ENCODE assay signal across 8 cellular contexts in the genomic region with DNA sequence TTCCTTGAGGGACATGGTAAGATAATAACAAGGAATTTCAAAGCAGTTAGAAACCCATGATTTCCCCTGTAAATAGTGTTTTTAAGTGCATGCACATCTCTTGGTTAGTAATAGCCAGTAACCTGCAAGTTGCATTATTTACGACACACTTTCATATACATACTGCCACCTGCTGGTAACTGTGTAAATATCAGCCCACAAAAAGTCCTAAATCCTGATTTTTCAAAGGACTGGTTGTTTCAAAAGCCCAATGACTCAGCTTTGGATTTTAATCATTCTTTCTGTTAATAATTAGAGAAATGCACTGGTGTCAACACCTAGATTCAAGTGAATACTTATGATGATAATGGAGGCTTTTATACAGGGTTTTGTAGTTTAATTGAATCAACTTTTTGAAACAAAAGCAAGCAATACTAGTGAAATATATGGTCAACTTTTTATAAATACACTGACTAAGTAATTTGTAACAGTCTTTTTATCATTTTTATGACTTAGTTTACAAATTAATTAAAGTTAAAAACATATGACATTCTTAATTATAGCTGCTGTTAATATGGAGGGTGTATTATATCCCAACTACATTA.
DNase-seq lines count a peak whose midpoint lies in the region; ATAC-seq and TF ChIP-seq lines count a peak whose summit lies in the region.

No MANE protein-coding gene starts in this region.

- no peak for TF ChIP-seq POLR2A in heart left ventricle (IDR thresholded peaks at IDR 0.05)
- TF ChIP-seq POLR2A in esophagus muscularis mucosa (IDR thresholded peaks at IDR 0.05; ENCODE audit: low read depth) = no peak

- H4K20me1 ChIP-seq in H9 (ENCODE audit: control insufficient read depth, insufficient read depth, insufficient read length) = no peaks in the 10 kb centered on the region

- H3K9me3 ChIP-seq in heart left ventricle = no peaks in the 10 kb centered on the region
- no peaks in the 10 kb centered on the region for H3K9me3 ChIP-seq in right atrium auricular region
- no peaks in the 10 kb centered on the region for H3K9me3 ChIP-seq in H9 (ENCODE audit: control insufficient read depth, low read depth, low read length)
- H3K9me3 ChIP-seq in esophagus muscularis mucosa = no peaks in the 10 kb centered on the region

- 0 to 3% (median 0%) methylated on average over 1 of the region's 1 CpG for WGBS in heart left ventricle, 4 donors
- no CpG with 5 or more reads among the region's 1 CpG for WGBS in H9 (ENCODE audit: extremely low coverage, insufficient read length, low lambda C conversion rate)
- 0% methylated on average over 1 of the region's 1 CpG for WGBS in esophagus muscularis mucosa

- no peak overlapping the region for H4K91ac ChIP-seq in H9 (ENCODE audit: insufficient read length, low read depth, low read length)

- no peak overlapping the region for H4K5ac ChIP-seq in H9 (ENCODE audit: insufficient read length, low read depth, low read length)

- no peak overlapping the region for H3K4me3 ChIP-seq in heart left ventricle
- no peak overlapping the region for H3K4me3 ChIP-seq in right atrium auricular region
- no peak overlapping the region for H3K4me3 ChIP-seq in esophagus muscularis mucosa

- POLR2A ChIA-PET in RWPE1 (lab: Yijun Ruan, JAX; ENCODE audit: low non-redundant PET) = no interaction called here

- H3K56ac ChIP-seq in H9 (ENCODE audit: insufficient read length, low read depth, low read length) = no peak overlapping the region

- H2BK20ac ChIP-seq in H9 (ENCODE audit: low read depth, low read length, poor library complexity, severe bottlenecking) = no peak overlapping the region

- H3K27ac Mint-ChIP-seq in H9 (peak overlapping the region in 1 of 3 experiments; percentile 63; a peak in 1 of 7 replicates), osteocyte (ENCODE audit: unreplicated experiment) (no peak overlapping the region)

- H3K9ac ChIP-seq in H9 (ENCODE audit: extremely low read depth, insufficient read length, low read length) = no peak overlapping the region

- H2AFZ ChIP-seq in H9 (ENCODE audit: low read length) = no peak overlapping the region

- CTCF ChIA-PET in RWPE1 (lab: Yijun Ruan, JAX) = interaction anchor here (0.6 to 1.3 kb wide), 11 partner anchors 19 to 1114 kb away, joined by 3 to 6 read pairs (median 4); no protein-coding TSS in a partner anchor

- no peak overlapping the region for H3K4me2 ChIP-seq in H9 (ENCODE audit: insufficient read depth, insufficient read length, low read length)

- no peaks in the 10 kb centered on the region for H3K23me2 ChIP-seq in H9 (ENCODE audit: insufficient read length, low read depth, low read length, poor library complexity, severe bottlenecking)

- H2BK12ac ChIP-seq in H9 (ENCODE audit: insufficient read length, low read depth, low read length) = no peak overlapping the region

- no peak overlapping the region for H2BK15ac ChIP-seq in H9 (ENCODE audit: low read depth, low read length)

- no peak overlapping the region for H3K4ac ChIP-seq in H9 (ENCODE audit: low read depth, low read length)

- no peak overlapping the region for H3K23ac ChIP-seq in H9 (ENCODE audit: insufficient read length, low read depth, low read length)

- H4K8ac ChIP-seq in H9 (replicated peaks; ENCODE audit: insufficient read length, low read depth, low read length) = no peak overlapping the region

- DNase-seq in heart left ventricle = no peak
- DNase-seq in right atrium auricular region (ENCODE audit: low spot score) = no peak
- no peak for DNase-seq in H9
- peak; percentile 70 for DNase-seq in LoVo (ENCODE audit: low spot score)
- DNase-seq in RWPE1 (ENCODE audit: low spot score) = peak; percentile 10
- no peak for DNase-seq in esophagus muscularis mucosa (ENCODE audit: extremely low spot score)
- DNase-seq in osteocyte (ENCODE audit: extremely low spot score, unreplicated experiment) = no peak

- intact Hi-C loops in heart left ventricle (cut with DNase I) (loop anchor here in 9 of 10 donors (5.0 to 10.0 kb wide), 4 partner anchors 510 to 1620 kb away; no protein-coding TSS in a partner anchor), esophagus muscularis mucosa (cut with DNase I) (loop anchor here (10.0 kb wide), 1 partner anchor 1620 kb away; no protein-coding TSS in a partner anchor)

- no peak overlapping the region for H2AK5ac ChIP-seq in H9 (ENCODE audit: insufficient read length, low read length)

- H3K18ac ChIP-seq in H9 (ENCODE audit: insufficient read length, low read depth, low read length) = no peak overlapping the region

- no peak overlapping the region for H3K4me3 Mint-ChIP-seq in H9
- no peak overlapping the region for H3K4me3 Mint-ChIP-seq in osteocyte (ENCODE audit: unreplicated experiment)

- no peaks in the 10 kb centered on the region for H3K4me1 Mint-ChIP-seq in H9
- peaks cover 2% of the 10 kb centered on the region for H3K4me1 Mint-ChIP-seq in osteocyte (ENCODE audit: unreplicated experiment)

- H3K36me3 ChIP-seq in heart left ventricle (no peaks in the 10 kb centered on the region), right atrium auricular region (no peaks in the 10 kb centered on the region), esophagus muscularis mucosa (no peaks in the 10 kb centered on the region)

- H3K27me3 ChIP-seq in heart left ventricle (no peaks in the 10 kb centered on the region), right atrium auricular region (no peaks in the 10 kb centered on the region), H9 (ENCODE audit: insufficient read depth, low read length) (no peaks in the 10 kb centered on the region), esophagus muscularis mucosa (no peaks in the 10 kb centered on the region)

- H3K79me2 ChIP-seq in H9 (ENCODE audit: insufficient read depth, low read length) = no peaks in the 10 kb centered on the region

- H2BK5ac ChIP-seq in H9 (ENCODE audit: insufficient read length, low read length) = no peak overlapping the region

- no peaks in the 10 kb centered on the region for H3K79me1 ChIP-seq in H9 (ENCODE audit: insufficient read depth, low read depth, low read length, poor library complexity, severe bottlenecking)

- H3K27ac ChIP-seq in heart left ventricle (no peak overlapping the region), right atrium auricular region (no peak overlapping the region), H9 (ENCODE audit: insufficient read length, low read depth, low read length) (no peak overlapping the region), RWPE1 (no peak overlapping the region), esophagus muscularis mucosa (replicated peaks in 1 of 4) (no peak overlapping the region)

- no peaks in the 10 kb centered on the region for H3K36me3 Mint-ChIP-seq in H9 (ENCODE audit: insufficient read depth in 1 of 3, low read depth in 3 of 3)
- H3K36me3 Mint-ChIP-seq in osteocyte (ENCODE audit: unreplicated experiment) = no peaks in the 10 kb centered on the region

- H2BK120ac ChIP-seq in H9 (ENCODE audit: low read depth, low read length, poor library complexity, severe bottlenecking) = no peak overlapping the region

- no peak overlapping the region for H3K14ac ChIP-seq in H9 (ENCODE audit: insufficient read depth, low read length)

- H3K4me1 ChIP-seq in heart left ventricle (peaks cover 0 to 3% (median 0%) of the 10 kb centered on the region in 12 donors), right atrium auricular region (no peaks in the 10 kb centered on the region), H9 (ENCODE audit: insufficient read depth, low read length) (no peaks in the 10 kb centered on the region), esophagus muscularis mucosa (no peaks in the 10 kb centered on the region)

- TF ChIP-seq EP300 in esophagus muscularis mucosa (IDR thresholded peaks at IDR 0.05) = no peak

- no peak overlapping the region for H3T11ph ChIP-seq in H9 (ENCODE audit: low read length)

- H3K9me3 Mint-ChIP-seq in H9 = no peaks in the 10 kb centered on the region
- H3K9me3 Mint-ChIP-seq in osteocyte (ENCODE audit: unreplicated experiment) = no peaks in the 10 kb centered on the region

- H3K27me3 Mint-ChIP-seq in H9 (ENCODE audit: low read depth) (no peaks in the 10 kb centered on the region), osteocyte (ENCODE audit: unreplicated experiment) (no peaks in the 10 kb centered on the region)

- TF ChIP-seq CTCF in heart left ventricle (IDR thresholded peaks at IDR 0.05) = peak; percentile 46 to 75 (median 65)
- peak in 1 of 2 donors; percentile 79 for TF ChIP-seq CTCF in right atrium auricular region (IDR thresholded peaks at IDR 0.05)
- peak; percentile 83 for TF ChIP-seq CTCF in H9 (conservative IDR thresholded peaks at IDR 0.05)
- TF ChIP-seq CTCF in RWPE1 (conservative IDR thresholded peaks at IDR 0.05; ENCODE audit: low read depth) = peak; percentile 84
- TF ChIP-seq CTCF in esophagus muscularis mucosa (IDR thresholded peaks at IDR 0.05) = peak; percentile 50 to 74 (median 64)
- peak; percentile 78 for TF ChIP-seq CTCF in osteocyte (IDR thresholded peaks at IDR 0.05)

- peak in 1 of 4 donors; percentile 44 for ATAC-seq in heart left ventricle
- no peak for ATAC-seq in GM19328 (IDR thresholded peaks at IDR 0.05; ENCODE audit: unreplicated experiment)

Comparison
In these comparisons a context has a peak if more than half of its experiments do, and no peak if none do; other contexts are left out.
1. DNase-seq: peak in LoVo (single experiment) and RWPE1 (single experiment); none in heart left ventricle (0 of 5), right atrium auricular region (single experiment), H9 (single experiment), esophagus muscularis mucosa (single experiment) and osteocyte (single experiment).